14 cellular contexts compared by ENCODE assay signal in genomic region chr20:10603378-10603777, GRCh38.
DNase-seq lines count a peak whose midpoint lies in the region; FAIRE-seq and TF ChIP-seq lines count a peak whose summit lies in the region.
"Had no signal": no experiment of that assay in that cellular context is flagged by ENCODE, and none has a peak within 500 bp of the region (broad histone marks: within the 10 kb centered on the region; RNA-seq: fewer than 3 reads in every experiment).

No MANE protein-coding gene starts in this region.

- 92% methylated on average over 4 of the region's 4 CpGs for whole genome bisulfite sequencing in suprapubic skin

- no peaks in the 10 kb centered on the region for H3K9me3 ChIP-seq in muscle layer of duodenum (ENCODE audit: control insufficient read depth in 1 of 2, low read length in 2 of 2)
- no peaks in the 10 kb centered on the region for H3K9me3 ChIP-seq in suprapubic skin

- no peak overlapping the region for H3K4me3 ChIP-seq in muscle layer of duodenum (ENCODE audit: low read depth in 1 of 2, low read length in 2 of 2)
- H3K4me3 ChIP-seq in suprapubic skin = no peak overlapping the region
- H3K4me3 ChIP-seq: K562 had no signal

- TF ChIP-seq CTCF in suprapubic skin (IDR thresholded peaks at IDR 0.05) = no peak

- DNase-seq in activated CD8-positive, alpha-beta memory T cell treated with anti-CD3 and anti-CD28 coated beads, Interleukin-2, amount 50 U/mL, for 48 hours = peak; percentile 57
- no peak for DNase-seq in activated CD8-positive, alpha-beta memory T cell treated with anti-CD3 and anti-CD28 coated beads, Interleukin-2, amount 50 U/mL, for 4 hours
- peak; percentile 74 for DNase-seq in amniotic epithelial cell (ENCODE audit: low read depth)
- DNase-seq in suprapubic skin (ENCODE audit: low spot score in 2 of 2) = no peak
- no peak for DNase-seq in GM12892 (ENCODE audit: insufficient read length)
- no peak for DNase-seq in COLO668 (lab: John Stamatoyannopoulos, UW; ENCODE audit: unreplicated experiment)
- DNase-seq in amygdala (lab: John Stamatoyannopoulos, UW) = no peak
- DNase-seq: DMS153, HFFc6, NCI-H774, occipital lobe had no signal

- no peak for TF ChIP-seq POLR2A in suprapubic skin (IDR thresholded peaks at IDR 0.05)
- TF ChIP-seq POLR2A in GM12892 (IDR thresholded peaks at IDR 0.05; ENCODE audit: low read depth, low read length) = no peak

- no peak for FAIRE-seq in GM12892 (lab: Jason Lieb, UNC)
- FAIRE-seq: K562 had no signal

- H3K27me3 ChIP-seq in muscle layer of duodenum (ENCODE audit: low read depth, low read length) (no peaks in the 10 kb centered on the region), suprapubic skin (no peaks in the 10 kb centered on the region)

- H3K27ac ChIP-seq in muscle layer of duodenum (ENCODE audit: low read length) (peak overlapping the region; percentile 27), suprapubic skin (peak overlapping the region; percentile 79)
- H3K27ac ChIP-seq: epithelial cell of prostate had no signal

- no peak for TF ChIP-seq EP300 in suprapubic skin (IDR thresholded peaks at IDR 0.05)

- H3K4me1 ChIP-seq in muscle layer of duodenum (ENCODE audit: control insufficient read depth in 1 of 2, insufficient read depth in 2 of 2, low read length in 2 of 2) (no peaks in the 10 kb centered on the region), suprapubic skin (peaks cover 33% of the 10 kb centered on the region)

- H3K36me3 ChIP-seq in muscle layer of duodenum (ENCODE audit: control insufficient read depth in 1 of 2, insufficient read depth in 2 of 2, low read length in 2 of 2) (peaks cover 0 to 5% of the 10 kb centered on the region in 2 donors), suprapubic skin (no peaks in the 10 kb centered on the region)

Comparison
In these comparisons a context has a peak if more than half of its experiments do, and no peak if none do; other contexts are left out.
1. DNase-seq: peak in activated CD8-positive, alpha-beta memory T cell treated with anti-CD3 and anti-CD28 coated beads, Interleukin-2, amount 50 U/mL, for 48 hours (single experiment) and amniotic epithelial cell (single experiment); none in activated CD8-positive, alpha-beta memory T cell treated with anti-CD3 and anti-CD28 coated beads, Interleukin-2, amount 50 U/mL, for 4 hours (single experiment), suprapubic skin (0 of 2), GM12892 (single experiment), COLO668 (single experiment) and amygdala (0 of 56).